8 cellular contexts compared by ENCODE assay signal in genomic region chrX:7147978-7148824, GRCh38. TPM values are rescaled to one million over a fixed set of nuclear protein-coding genes. Genes with fewer than 3 reads are reported as not detected.
DNase-seq lines count a peak whose midpoint lies in the region; ATAC-seq and TF ChIP-seq lines count a peak whose summit lies in the region.

TSS of gene PUDP (minus strand) at chrX:7148153. CDS start at chrX:7148113, 40 bp downstream.

- CTCF ChIA-PET in PC-9 (lab: Charles Lee), result no interaction called here

- WGBS in esophagus muscularis mucosa, result 0% methylated on average over 16 of the region's 76 CpGs

- TF ChIP-seq CTCF in PC-9 (conservative IDR thresholded peaks at IDR 0.05) (no peak), esophagus muscularis mucosa (IDR thresholded peaks at IDR 0.05) (peak in 1 of 3 experiments; percentile 31)

- no peaks in the 10 kb centered on the region for H3K27me3 ChIP-seq in PC-9 (ENCODE audit: insufficient read depth, low read depth)
- no peaks in the 10 kb centered on the region for H3K27me3 ChIP-seq in esophagus muscularis mucosa

- H3K4me3 Mint-ChIP-seq in activated T-cell treated with anti-CD3 and anti-CD28 coated beads, Interleukin-2, amount 50 U/mL, for 4 hours, result peak within 1 kb of the TSS; percentile 83

- POLR2A ChIA-PET in PC-9 (lab: Charles Lee; ENCODE audit: unreplicated experiment), result interaction anchor here (0.7 kb wide), 1 partner anchor 452 kb away, joined by 3 read pairs; no protein-coding TSS in a partner anchor

- H3K9me3 ChIP-seq in PC-9 (ENCODE audit: insufficient read depth, low read depth) (no peaks in the 10 kb centered on the region), esophagus muscularis mucosa (no peaks in the 10 kb centered on the region)

- TSS peak; percentile 51 for BruUV-seq in PC-9 (replicated peaks; lab: Mats Ljungman, UMichigan)

- ATAC-seq in GM21619 (IDR thresholded peaks at IDR 0.05; ENCODE audit: unreplicated experiment), result peak; percentile 61
- peak; percentile 91 to 92 for ATAC-seq in activated T-cell treated with anti-CD3 and anti-CD28 coated beads, Interleukin-2, amount 50 U/mL, for 4 hours

- H3K79me2 ChIP-seq in PC-9 (ENCODE audit: low read depth), result peaks cover 62% of the 10 kb centered on the region

- H3K4me2 ChIP-seq in PC-9, result peak within 1 kb of the TSS; percentile 85

- TF ChIP-seq EP300 in esophagus muscularis mucosa (IDR thresholded peaks at IDR 0.05), result no peak

- no peaks in the 10 kb centered on the region for H3K9me2 ChIP-seq in PC-9 (ENCODE audit: insufficient read depth)

- intact Hi-C loops in PC-9 (cut with micrococcal nuclease; ENCODE audit: unreplicated experiment) (no loop called here), esophagus muscularis mucosa (cut with DNase I) (no loop called here)

- H3K9me3 Mint-ChIP-seq in activated T-cell treated with anti-CD3 and anti-CD28 coated beads, Interleukin-2, amount 50 U/mL, for 4 hours, result no peaks in the 10 kb centered on the region

- H3K4me1 Mint-ChIP-seq in activated T-cell treated with anti-CD3 and anti-CD28 coated beads, Interleukin-2, amount 50 U/mL, for 4 hours (ENCODE audit: low read depth), result peaks cover 13% of the 10 kb centered on the region

- H3K4me1 ChIP-seq in PC-9 (replicated peaks; ENCODE audit: insufficient read depth) (peaks cover 37% of the 10 kb centered on the region), esophagus muscularis mucosa (peaks cover 0 to 19% (median 8%) of the 10 kb centered on the region in 4 donors)

- H3K36me3 ChIP-seq in PC-9 (ENCODE audit: low read depth) (no peaks in the 10 kb centered on the region), esophagus muscularis mucosa (no peaks in the 10 kb centered on the region)

- no peaks in the 10 kb centered on the region for H3K27me3 Mint-ChIP-seq in activated T-cell treated with anti-CD3 and anti-CD28 coated beads, Interleukin-2, amount 50 U/mL, for 4 hours (ENCODE audit: low read depth)

- no peak for TF ChIP-seq POLR2A in esophagus muscularis mucosa (IDR thresholded peaks at IDR 0.05; ENCODE audit: low read depth)

- H2AFZ ChIP-seq in PC-9, result peak within 1 kb of the TSS; percentile 97

- peak; percentile 39 for DNase-seq in DMS53 treated with DMSO at 0.1 percent for 48 hours (lab: John Stamatoyannopoulos, UW; ENCODE audit: unreplicated experiment)
- DNase-seq in Jurkat, Clone E6-1 (ENCODE audit: low read depth, low spot score), result peak; percentile 64
- peak; percentile 75 to 81 for DNase-seq in PC-9
- DNase-seq in activated T-cell treated with anti-CD3 and anti-CD28 coated beads, Interleukin-2, amount 50 U/mL, for 4 hours, result peak; percentile 88
- DNase-seq in esophagus muscularis mucosa (ENCODE audit: extremely low spot score), result no peak
- DNase-seq in myocyte (ENCODE audit: low read depth), result peak; percentile 80
- peak; percentile 55 to 87 for DNase-seq in stimulated activated CD8-positive, alpha-beta memory T cell treated with anti-CD3 and anti-CD28 coated beads, Interleukin-7, amount 100 ng/mL, for 4 hours (ENCODE audit: low read depth in 2 of 2)

- peak within 1 kb of the TSS; percentile 99 for H3K27ac ChIP-seq in PC-9
- H3K27ac ChIP-seq in esophagus muscularis mucosa (replicated peaks in 1 of 4), result peak within 1 kb of the TSS; percentile 83 to 91 (median 88)

- peaks cover 23% of the 10 kb centered on the region for H3F3A ChIP-seq in PC-9 (ENCODE audit: insufficient read depth, low read depth)

- no peaks in the 10 kb centered on the region for H4K20me1 ChIP-seq in PC-9 (ENCODE audit: insufficient read depth)

- H3K36me3 Mint-ChIP-seq in activated T-cell treated with anti-CD3 and anti-CD28 coated beads, Interleukin-2, amount 50 U/mL, for 4 hours (ENCODE audit: insufficient read depth), result no peaks in the 10 kb centered on the region

- H3K4me3 ChIP-seq in Jurkat, Clone E6-1 (ENCODE audit: low read length), result peak within 1 kb of the TSS; percentile 81
- H3K4me3 ChIP-seq in PC-9 (peak within 1 kb of the TSS; percentile 90), esophagus muscularis mucosa (peak within 1 kb of the TSS; percentile 67 to 83 (median 78))

RNA-seq across cellular contexts. Expression of gene PUDP, which starts in this region (rescaled TPM):
- 34.2 TPM for polyA plus RNA-seq in Jurkat, Clone E6-1 (2012; ENCODE audit: insufficient read depth, insufficient read length)
- total RNA-seq in PC-9 (2021) (22.6 and 24.9 TPM in 2 replicates), esophagus muscularis mucosa (10 to 100 TPM in 1 of 4 donors, 1 to 10 TPM in 3; 5.6 to 14.2 (median 9.1) TPM), myocyte (11.2 and 17.0 TPM in 2 replicates)
- total RNA-seq in activated T-cell treated with anti-CD3 and anti-CD28 coated beads, Interleukin-2, amount 50 U/mL, for 4 hours, result 10 to 100 TPM; 27.1 to 36.6 (median 28.1) TPM
- 8.1 TPM for polyA plus RNA-seq in myocyte (2012)
